Comparison of ENCODE assay signal across 8 cellular contexts in the genomic region with DNA sequence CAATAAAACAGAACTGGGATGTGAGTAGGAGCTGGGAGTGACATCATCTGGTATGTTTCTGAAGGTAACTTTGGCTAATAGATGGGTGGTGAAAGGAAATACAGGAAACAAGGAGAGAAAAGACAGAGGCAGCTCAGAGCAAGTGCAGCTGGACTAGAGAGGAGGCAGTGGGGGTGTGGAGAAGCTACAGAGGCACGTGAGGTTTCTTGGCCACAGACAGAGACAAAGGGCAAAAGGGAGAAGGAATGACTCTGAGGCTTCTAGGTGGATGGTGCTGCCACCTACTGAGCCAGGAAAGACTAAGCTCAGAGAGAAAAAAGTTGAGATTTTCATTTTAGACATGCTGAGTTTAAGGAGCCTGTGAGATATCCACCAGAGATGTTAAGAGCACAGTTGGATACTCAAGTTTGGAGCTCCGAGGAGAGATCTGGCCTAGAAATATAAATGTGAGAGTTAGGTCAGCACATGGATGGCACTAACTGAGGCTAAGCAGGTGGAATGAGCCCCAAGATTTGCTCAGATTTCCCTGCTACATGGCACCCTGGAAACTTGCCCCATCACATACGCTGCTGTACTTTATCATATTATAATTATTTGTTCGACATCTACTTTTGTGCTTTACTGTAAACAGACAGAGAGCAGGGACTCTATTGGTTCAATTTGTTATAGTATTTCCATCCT.
A peak's percentile ranks its signal among the peaks of the same experiment; 100 is the strongest.
DNase-seq lines count a peak whose midpoint lies in the region; ATAC-seq and TF ChIP-seq lines count a peak whose summit lies in the region.

No MANE protein-coding gene starts in this region.

- DNase-seq in DND-41 (peak; percentile 59), RWPE2 (ENCODE audit: low spot score) (no peak), fibroblast of the aortic adventitia (ENCODE audit: low read depth) (peak; percentile 87), pulmonary artery endothelial cell (ENCODE audit: low read depth, low spot score) (peak; percentile 52), T-cell (no peak), GOT3 (lab: John Stamatoyannopoulos, UW) (no peak)

- H3K4me1 ChIP-seq in DND-41 (ENCODE audit: insufficient read depth, low read length), result peaks cover 15% of the 10 kb centered on the region
- H3K4me1 ChIP-seq in RWPE2 (ENCODE audit: insufficient read depth, poor library complexity, severe bottlenecking), result no peaks in the 10 kb centered on the region

- H3K4me2 ChIP-seq in DND-41 (ENCODE audit: insufficient read depth, low read length), result no peak overlapping the region

- no peak overlapping the region for H3K4me3 Mint-ChIP-seq in T-cell

- peak; percentile 75 for TF ChIP-seq CTCF in DND-41 (IDR thresholded peaks at IDR 0.05; ENCODE audit: borderline replicate concordance, extremely low read depth, low read length, poor library complexity, severe bottlenecking)
- TF ChIP-seq CTCF in RWPE2 (IDR thresholded peaks at IDR 0.05; ENCODE audit: poor library complexity, severe bottlenecking), result peak; percentile 52
- peak; percentile 78 for TF ChIP-seq CTCF in fibroblast of the aortic adventitia (IDR thresholded peaks at IDR 0.05; ENCODE audit: insufficient read depth, low read length)

- peaks cover 0 to 2% (median under 1%) of the 10 kb centered on the region in 3 donors for H3K4me1 Mint-ChIP-seq in T-cell

- peaks cover 2 to 6% (median 4%) of the 10 kb centered on the region in 3 donors for H3K9me3 Mint-ChIP-seq in T-cell

- H3K27ac Mint-ChIP-seq in T-cell, result no peak overlapping the region

- peak overlapping the region; percentile 21; the same call in 1 of the 2 replicates for H2AFZ ChIP-seq in DND-41 (ENCODE audit: low read depth, low read length)

- CTCF ChIA-PET in T-cell (lab: Charles Lee), result no interaction called here

- H3K4me3 ChIP-seq in DND-41 (ENCODE audit: low read depth in 1 of 2, low read length in 2 of 2) (no peak overlapping the region), RWPE2 (ENCODE audit: severe bottlenecking) (no peak overlapping the region), fibroblast of the aortic adventitia (ENCODE audit: low read depth, low read length) (no peak overlapping the region)

- ATAC-seq in DND-41 (ENCODE audit: insufficient read depth, low read depth) (peak; percentile 79), GM19328 (IDR thresholded peaks at IDR 0.05; ENCODE audit: unreplicated experiment) (peak; percentile 63), HG03521 (IDR thresholded peaks at IDR 0.05; ENCODE audit: unreplicated experiment) (peak; percentile 54), RWPE2 (ENCODE audit: low read depth) (peak; percentile 71), T-cell (replicated peaks in 1 of 4) (no peak)

- H3K79me2 ChIP-seq in DND-41 (ENCODE audit: insufficient read depth, low read length), result no peaks in the 10 kb centered on the region

- no peaks in the 10 kb centered on the region for H3K36me3 Mint-ChIP-seq in T-cell

- peaks cover 3 to 16% of the 10 kb centered on the region in 2 donors for H3K27me3 Mint-ChIP-seq in T-cell

- no peak overlapping the region for H3K9ac ChIP-seq in DND-41 (ENCODE audit: low read depth, low read length)

- POLR2A ChIA-PET in T-cell (lab: Charles Lee), result no interaction called here

- no peaks in the 10 kb centered on the region for H3K27me3 ChIP-seq in DND-41 (ENCODE audit: insufficient read depth, low read length, poor library complexity)
- H3K27me3 ChIP-seq in RWPE2 (ENCODE audit: insufficient read depth, poor library complexity, severe bottlenecking), result no peaks in the 10 kb centered on the region

- no peaks in the 10 kb centered on the region for H3K36me3 ChIP-seq in DND-41 (ENCODE audit: insufficient read depth, low read length)
- H3K36me3 ChIP-seq in RWPE2 (ENCODE audit: low read depth), result no peaks in the 10 kb centered on the region

- no peaks in the 10 kb centered on the region for H4K20me1 ChIP-seq in DND-41 (ENCODE audit: insufficient read depth, low read length)

- no peak overlapping the region for H3K27ac ChIP-seq in DND-41 (ENCODE audit: low read length)
- H3K27ac ChIP-seq in RWPE2 (ENCODE audit: poor library complexity, severe bottlenecking), result no peak overlapping the region

- H3K9me3 ChIP-seq in DND-41 (ENCODE audit: insufficient read depth, low read length, severe bottlenecking) (no peaks in the 10 kb centered on the region), RWPE2 (ENCODE audit: severe bottlenecking) (peaks cover 2% of the 10 kb centered on the region)

Comparison
In these comparisons a context has a peak if more than half of its experiments do, and no peak if none do; other contexts are left out.
1. ATAC-seq: peak in DND-41 (single experiment), GM19328 (single experiment), HG03521 (single experiment) and RWPE2 (single experiment); none in T-cell (0 of 4).
2. DNase-seq: peak in DND-41 (single experiment), fibroblast of the aortic adventitia (single experiment) and pulmonary artery endothelial cell (single experiment); none in RWPE2 (single experiment), T-cell (0 of 34) and GOT3 (single experiment).
3. Peak in every context shown above with its lines, with median percentiles within 50 percentile points of each other: CTCF ChIP-seq.